31 cellular contexts compared by ENCODE assay signal in the genomic region with DNA sequence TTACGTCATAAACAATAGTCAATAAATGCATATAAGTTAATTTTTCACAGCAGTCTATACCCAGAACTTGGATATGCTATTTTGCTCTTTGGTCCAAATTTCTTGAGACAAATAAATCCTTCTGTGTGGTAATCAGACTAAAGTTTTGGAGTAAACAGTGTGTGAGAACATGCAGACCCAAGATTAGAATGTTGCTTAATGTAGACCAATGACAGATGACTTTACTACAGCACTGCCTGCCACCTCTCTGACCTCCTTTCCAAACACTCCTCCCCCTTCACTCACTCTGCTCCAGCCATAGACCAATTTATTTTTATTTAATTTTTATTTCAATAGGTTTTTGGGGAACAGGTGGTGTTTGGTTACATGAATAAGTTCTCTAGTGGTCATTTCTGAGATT.
DNase-seq lines count a peak whose midpoint lies in the region; ATAC-seq and TF ChIP-seq lines count a peak whose summit lies in the region.
"Had no signal": no experiment of that assay in that cellular context is flagged by ENCODE, and none has a peak within 500 bp of the region (broad histone marks: within the 10 kb centered on the region; RNA-seq: fewer than 3 reads in every experiment).

No MANE protein-coding gene starts in this region.

- H4K20me1 ChIP-seq in GM23248 (ENCODE audit: insufficient read depth): no peaks in the 10 kb centered on the region

- no peak overlapping the region for H3K27ac Mint-ChIP-seq in activated T-cell treated with anti-CD3 and anti-CD28 coated beads, Interleukin-2, amount 50 U/mL, for 72 hours
- H3K27ac Mint-ChIP-seq: activated CD4-positive, alpha-beta T cell treated with anti-CD3 and anti-CD28 coated beads, Interleukin-2, amount 10 ng/mL, durations not matched to agents 24 days and 14 days; activated naive CD4-positive, alpha-beta T cell treated with anti-CD3 and anti-CD28 coated beads for 36 hours; B cell; CD8-positive, alpha-beta T cell; effector memory CD8-positive, alpha-beta T cell; stimulated activated naive CD8-positive, alpha-beta T cell treated with anti-CD3 and anti-CD28 coated beads, Interleukin-15, Interleukin-2, amounts not matched to agents 100 ng/mL and 50 ng/mL, for 24 hours had no signal

- DNase-seq in GM23248 (no peak), esophagus squamous epithelium (lab: John Stamatoyannopoulos, UW) (no peak), iris pigment epithelial cell (ENCODE audit: low read depth) (peak; percentile 61), sciatic nerve (ENCODE audit: low spot score) (no peak), left colon (no peak), NCI-H226 (no peak)
- no peak for DNase-seq in activated T-cell treated with anti-CD3 and anti-CD28 coated beads, Interleukin-2, amount 50 U/mL, for 72 hours
- DNase-seq: activated CD4-positive, alpha-beta T cell treated with anti-CD3 and anti-CD28 coated beads, Interleukin-2, amount 10 ng/mL, durations not matched to agents 24 days and 14 days; activated naive CD4-positive, alpha-beta T cell treated with anti-CD3 and anti-CD28 coated beads for 36 hours; activated T-cell treated with anti-CD3 and anti-CD28 coated beads, Interleukin-2, amount 50 U/mL, for 4 hours; amygdala; CD8-positive, alpha-beta T cell; effector memory CD8-positive, alpha-beta T cell; EL; erythroblast; islet precursor cell; KBM-7; mammary epithelial cell; MM.1S; NCI-H1417; NCI-H2029 treated with DMSO at 0.1 percent for 48 hours; NCI-H526 treated with DMSO at 0.1 percent for 48 hours; PC-9; SHP77 had no signal

- H3K4me2 ChIP-seq in GM23248 (ENCODE audit: unreplicated experiment): peak overlapping the region; percentile 23
- H3K4me2 ChIP-seq: PC-9 had no signal

- peaks cover 22% of the 10 kb centered on the region for H3K4me1 ChIP-seq in GM23248 (ENCODE audit: insufficient read depth)
- peaks cover 0 to 19% (median 9%) of the 10 kb centered on the region in 3 donors for H3K4me1 ChIP-seq in esophagus squamous epithelium

- intact Hi-C loops in esophagus squamous epithelium (cut with DNase I) (no loop called here), sciatic nerve (cut with DNase I) (no loop called here), left colon (cut with DNase I, micrococcal nuclease) (no loop called here)

- no peak overlapping the region for H3K27ac ChIP-seq in GM23248
- H3K27ac ChIP-seq in esophagus squamous epithelium: peak overlapping the region in 3 of 4 donors; percentile 1 to 74 (median 58)
- H3K27ac ChIP-seq: A549, coronary artery, PC-9, tibial artery, VCaP had no signal

- H3K9ac ChIP-seq in GM23248: no peak overlapping the region

- no peak overlapping the region for H2AFZ ChIP-seq in GM23248
- H2AFZ ChIP-seq: PC-9 had no signal

- WGBS in GM23248 (ENCODE audit: low coverage in 1 of 2, low lambda C conversion rate in 2 of 2, missing lambda C conversion rate in 2 of 2), 2 experiments: 47 to 58% methylated on average over 1 of the region's 1 CpG
- WGBS in esophagus squamous epithelium, 2 donors: 86 to 94% methylated on average over 1 of the region's 1 CpG

- H3K4me3 Mint-ChIP-seq in activated T-cell treated with anti-CD3 and anti-CD28 coated beads, Interleukin-2, amount 50 U/mL, for 72 hours: no peak overlapping the region
- H3K4me3 Mint-ChIP-seq: activated CD4-positive, alpha-beta T cell treated with anti-CD3 and anti-CD28 coated beads, Interleukin-2, amount 10 ng/mL, durations not matched to agents 24 days and 14 days; activated naive CD4-positive, alpha-beta T cell treated with anti-CD3 and anti-CD28 coated beads for 36 hours; activated T-cell treated with anti-CD3 and anti-CD28 coated beads, Interleukin-2, amount 50 U/mL, for 4 hours; B cell; CD8-positive, alpha-beta T cell; effector memory CD8-positive, alpha-beta T cell; stimulated activated naive CD8-positive, alpha-beta T cell treated with anti-CD3 and anti-CD28 coated beads, Interleukin-15, Interleukin-2, amounts not matched to agents 100 ng/mL and 50 ng/mL, for 24 hours had no signal

- peaks cover 30% of the 10 kb centered on the region for H3K27me3 Mint-ChIP-seq in activated T-cell treated with anti-CD3 and anti-CD28 coated beads, Interleukin-2, amount 50 U/mL, for 72 hours (ENCODE audit: low read depth)

- TF ChIP-seq POLR2A in esophagus squamous epithelium (IDR thresholded peaks at IDR 0.05) (no peak), GM18505 (IDR thresholded peaks at IDR 0.05; ENCODE audit: borderline replicate concordance, extremely low read depth, insufficient read depth, insufficient read length) (no peak)

- no peaks in the 10 kb centered on the region for H3F3A ChIP-seq in GM23248 (ENCODE audit: insufficient read depth)

- H3K4me3 ChIP-seq in GM23248 (no peak overlapping the region), esophagus squamous epithelium (no peak overlapping the region)
- H3K4me3 ChIP-seq: A549, coronary artery, PC-9, tibial artery had no signal

- H3K79me2 ChIP-seq in GM23248 (ENCODE audit: insufficient read depth): no peaks in the 10 kb centered on the region

- no peaks in the 10 kb centered on the region for H3K27me3 ChIP-seq in GM23248 (replicated peaks; ENCODE audit: insufficient read depth)
- H3K27me3 ChIP-seq in esophagus squamous epithelium: no peaks in the 10 kb centered on the region
- H3K27me3 ChIP-seq: tibial artery had no signal

- H3K36me3 ChIP-seq in GM23248 (ENCODE audit: low read depth) (no peaks in the 10 kb centered on the region), esophagus squamous epithelium (no peaks in the 10 kb centered on the region)
- H3K36me3 ChIP-seq: tibial artery had no signal

- TF ChIP-seq CTCF in esophagus squamous epithelium (IDR thresholded peaks at IDR 0.05): no peak

- H3K9me3 Mint-ChIP-seq in activated T-cell treated with anti-CD3 and anti-CD28 coated beads, Interleukin-2, amount 50 U/mL, for 72 hours: no peaks in the 10 kb centered on the region
- H3K9me3 Mint-ChIP-seq: activated CD4-positive, alpha-beta T cell treated with anti-CD3 and anti-CD28 coated beads, Interleukin-2, amount 10 ng/mL, durations not matched to agents 24 days and 14 days; activated naive CD4-positive, alpha-beta T cell treated with anti-CD3 and anti-CD28 coated beads for 36 hours; activated T-cell treated with anti-CD3 and anti-CD28 coated beads, Interleukin-2, amount 50 U/mL, for 4 hours; CD8-positive, alpha-beta T cell; effector memory CD8-positive, alpha-beta T cell; stimulated activated naive CD8-positive, alpha-beta T cell treated with anti-CD3 and anti-CD28 coated beads, Interleukin-15, Interleukin-2, amounts not matched to agents 100 ng/mL and 50 ng/mL, for 24 hours had no signal

- H3K4me1 Mint-ChIP-seq in activated T-cell treated with anti-CD3 and anti-CD28 coated beads, Interleukin-2, amount 50 U/mL, for 72 hours (ENCODE audit: low read depth): no peaks in the 10 kb centered on the region
- H3K4me1 Mint-ChIP-seq: activated CD4-positive, alpha-beta T cell treated with anti-CD3 and anti-CD28 coated beads, Interleukin-2, amount 10 ng/mL, durations not matched to agents 24 days and 14 days; B cell had no signal

- in situ Hi-C loops in GM23248 (cut with MboI): no loop called here

- H3K9me3 ChIP-seq in GM23248 (ENCODE audit: low read depth) (no peaks in the 10 kb centered on the region), esophagus squamous epithelium (no peaks in the 10 kb centered on the region)
- H3K9me3 ChIP-seq: A549, tibial artery had no signal

- ATAC-seq in sciatic nerve (peak; percentile 85), left colon (no peak), GM18505 (IDR thresholded peaks at IDR 0.05; ENCODE audit: unreplicated experiment) (no peak)
- ATAC-seq in activated T-cell treated with anti-CD3 and anti-CD28 coated beads, Interleukin-2, amount 50 U/mL, for 72 hours (replicated peaks in 1 of 2): no peak
- ATAC-seq: A549; activated T-cell treated with anti-CD3 and anti-CD28 coated beads, Interleukin-2, amount 50 U/mL, for 4 hours; CD8-positive, alpha-beta T cell; effector memory CD8-positive, alpha-beta T cell had no signal

- no peaks in the 10 kb centered on the region for H3K36me3 Mint-ChIP-seq in activated T-cell treated with anti-CD3 and anti-CD28 coated beads, Interleukin-2, amount 50 U/mL, for 72 hours (ENCODE audit: insufficient read depth in 2 of 2)
- H3K36me3 Mint-ChIP-seq: CD8-positive, alpha-beta T cell had no signal

- H3K9me2 ChIP-seq in GM23248 (ENCODE audit: insufficient read depth): no peaks in the 10 kb centered on the region
